In the genomic region with DNA sequence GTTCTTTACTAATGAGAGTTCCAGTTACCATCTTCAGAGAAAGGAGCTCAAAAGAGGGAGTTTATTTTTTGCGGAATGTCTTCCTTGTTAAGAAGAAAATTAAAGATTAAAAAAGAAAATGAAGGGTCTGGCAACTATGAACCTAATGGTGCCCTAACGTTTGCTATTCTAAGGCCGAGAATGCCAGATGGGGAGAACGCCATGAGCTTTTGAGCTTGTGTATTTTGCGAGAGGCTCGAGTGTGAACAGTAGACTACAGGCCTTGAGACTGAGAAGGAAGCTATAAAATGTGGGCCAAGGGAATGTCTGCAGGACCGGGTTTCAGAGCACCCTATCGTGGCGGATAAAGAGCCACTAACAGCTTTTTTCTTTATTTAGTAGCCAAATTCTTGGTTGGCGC, we compare ENCODE assay signal across 2 cellular contexts.
TF ChIP-seq lines count a peak whose summit lies in the region.

No MANE protein-coding gene starts in this region.

TF ChIP-seq in A549, 52 proteins besides CTCF, POLR2A, EP300 and RAD21 (continued from another document):
- TF ChIP-seq, protein P1, sequence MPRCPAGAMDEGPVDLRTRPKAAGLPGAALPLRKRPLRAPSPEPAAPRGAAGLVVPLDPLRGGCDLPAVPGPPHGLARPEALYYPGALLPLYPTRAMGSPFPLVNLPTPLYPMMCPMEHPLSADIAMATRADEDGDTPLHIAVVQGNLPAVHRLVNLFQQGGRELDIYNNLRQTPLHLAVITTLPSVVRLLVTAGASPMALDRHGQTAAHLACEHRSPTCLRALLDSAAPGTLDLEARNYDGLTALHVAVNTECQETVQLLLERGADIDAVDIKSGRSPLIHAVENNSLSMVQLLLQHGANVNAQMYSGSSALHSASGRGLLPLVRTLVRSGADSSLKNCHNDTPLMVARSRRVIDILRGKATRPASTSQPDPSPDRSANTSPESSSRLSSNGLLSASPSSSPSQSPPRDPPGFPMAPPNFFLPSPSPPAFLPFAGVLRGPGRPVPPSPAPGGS (IDR thresholded peaks at IDR 0.05): no peak
- TF ChIP-seq, protein P2, sequence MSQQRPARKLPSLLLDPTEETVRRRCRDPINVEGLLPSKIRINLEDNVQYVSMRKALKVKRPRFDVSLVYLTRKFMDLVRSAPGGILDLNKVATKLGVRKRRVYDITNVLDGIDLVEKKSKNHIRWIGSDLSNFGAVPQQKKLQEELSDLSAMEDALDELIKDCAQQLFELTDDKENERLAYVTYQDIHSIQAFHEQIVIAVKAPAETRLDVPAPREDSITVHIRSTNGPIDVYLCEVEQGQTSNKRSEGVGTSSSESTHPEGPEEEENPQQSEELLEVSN (IDR thresholded peaks at IDR 0.05; ENCODE audit: borderline replicate concordance, low read depth): no peak
- TF ChIP-seq RNF2 (IDR thresholded peaks at IDR 0.05; ENCODE audit: borderline replicate concordance, low read depth) (no peak), HOXB5 (CRISPR knock-in tag; IDR thresholded peaks at IDR 0.05) (no peak)

TF ChIP-seq in IMR-90, 13 proteins besides CTCF, POLR2A, EP300 and RAD21 (continued from another document):
- TF ChIP-seq CEBPB (IDR thresholded peaks at IDR 0.05; ENCODE audit: low read depth, low read length): no peak
- no peak for TF ChIP-seq NFE2L2 (IDR thresholded peaks at IDR 0.05; ENCODE audit: low read depth, low read length)
- no peak for TF ChIP-seq CHD1 (IDR thresholded peaks at IDR 0.05; ENCODE audit: low read depth, low read length)
